In genomic region chr5:144403058-144403457, GRCh38 we compare ENCODE assay signal across 24 cellular contexts.
"Had no signal": no experiment of that assay in that cellular context is flagged by ENCODE, and none has a peak within 500 bp of the region (broad histone marks: within the 10 kb centered on the region; RNA-seq: fewer than 3 reads in every experiment).

No MANE protein-coding gene starts in this region.

- H3K27me3 Mint-ChIP-seq: dendritic cell treated with granulocyte-macrophage colony-stimulating factor and Interleukin-4, amounts not matched to agents 40 ng/mL and 50 ng/mL, for 4 days; effector memory CD8-positive, alpha-beta T cell; naive B cell had no signal

- H3K27ac Mint-ChIP-seq: dendritic cell treated with granulocyte-macrophage colony-stimulating factor and Interleukin-4, amounts not matched to agents 40 ng/mL and 50 ng/mL, for 4 days; effector memory CD8-positive, alpha-beta T cell; endodermal cell; mesothelial cell of epicardium; naive B cell had no signal

- ATAC-seq: effector memory CD8-positive, alpha-beta T cell; esophagus mucosa; gastrocnemius medialis; heart right ventricle; left cardiac atrium; left lung; left ventricle myocardium superior; lower lobe of right lung; mucosa of descending colon had no signal

- H3K9me3 Mint-ChIP-seq: endodermal cell, mesothelial cell of epicardium had no signal

- H3K4me3 Mint-ChIP-seq: dendritic cell treated with granulocyte-macrophage colony-stimulating factor and Interleukin-4, amounts not matched to agents 40 ng/mL and 50 ng/mL, for 4 days; effector memory CD8-positive, alpha-beta T cell; endodermal cell; mesothelial cell of epicardium; naive B cell had no signal

- H3K4me1 Mint-ChIP-seq: naive B cell had no signal

- H3K36me3 Mint-ChIP-seq: mesothelial cell of epicardium, naive B cell had no signal

- DNase-seq: colonic mucosa; cortex of kidney; effector CD8-positive, alpha-beta T cell; effector memory CD8-positive, alpha-beta T cell; endodermal cell; erythroblast; esophagus squamous epithelium; foreskin fibroblast; foreskin melanocyte; gastrocnemius medialis; glutamatergic neuron; head of caudate nucleus; heart right ventricle; hippocampal formation; left cardiac atrium; left lung; left ventricle myocardium superior; lower lobe of right lung; mesenchymal stem cell; mucosa of descending colon; naive B cell had no signal
